ENCODE assay signal across 1 cellular context in genomic region chr9:108684288-108685025, GRCh38.
TF ChIP-seq lines count a peak whose summit lies in the region.

No MANE protein-coding gene starts in this region.

TF ChIP-seq in K562, 482 proteins besides CTCF, POLR2A, EP300 and RAD21 (continued from another document):
- TF ChIP-seq THAP12 (CRISPR knock-in tag; IDR thresholded peaks at IDR 0.05), result no peak
- no peak for TF ChIP-seq ZNF124 (CRISPR knock-in tag; IDR thresholded peaks at IDR 0.05)
- TF ChIP-seq, protein P1, sequence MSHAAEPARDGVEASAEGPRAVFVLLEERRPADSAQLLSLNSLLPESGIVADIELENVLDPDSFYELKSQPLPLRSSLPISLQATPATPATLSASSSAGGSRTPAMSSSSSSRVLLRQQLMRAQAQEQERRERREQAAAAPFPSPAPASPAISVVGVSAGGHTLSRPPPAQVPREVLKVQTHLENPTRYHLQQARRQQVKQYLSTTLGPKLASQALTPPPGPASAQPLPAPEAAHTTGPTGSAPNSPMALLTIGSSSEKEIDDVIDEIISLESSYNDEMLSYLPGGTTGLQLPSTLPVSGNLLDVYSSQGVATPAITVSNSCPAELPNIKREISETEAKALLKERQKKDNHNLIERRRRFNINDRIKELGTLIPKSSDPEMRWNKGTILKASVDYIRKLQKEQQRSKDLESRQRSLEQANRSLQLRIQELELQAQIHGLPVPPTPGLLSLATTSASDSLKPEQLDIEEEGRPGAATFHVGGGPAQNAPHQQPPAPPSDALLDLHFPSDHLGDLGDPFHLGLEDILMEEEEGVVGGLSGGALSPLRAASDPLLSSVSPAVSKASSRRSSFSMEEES (CRISPR knock-in tag; IDR thresholded peaks at IDR 0.05), result peak; percentile 14; the same call in 1 of the 2 replicates
